ENCODE assay signal across 14 cellular contexts in genomic region chr2:7033136-7033960, GRCh38.
DNase-seq lines count a peak whose midpoint lies in the region; ATAC-seq lines count a peak whose summit lies in the region.
"Had no signal": no experiment of that assay in that cellular context is flagged by ENCODE, and none has a peak within 500 bp of the region (broad histone marks: within the 10 kb centered on the region; RNA-seq: fewer than 3 reads in every experiment).

No MANE protein-coding gene starts in this region.

- H3K4ac ChIP-seq in neuronal stem cell (ENCODE audit: low read length), result no peak overlapping the region

- H3K18ac ChIP-seq in neuronal stem cell (ENCODE audit: low read length), result no peak overlapping the region

- DNase-seq in CD4-positive, CD25-positive, alpha-beta regulatory T cell, result no peak
- peak; percentile 39 for DNase-seq in G401 (ENCODE audit: low spot score)
- DNase-seq in cortex of kidney (lab: John Stamatoyannopoulos, UW), result peak; percentile 13
- DNase-seq in neuronal stem cell (ENCODE audit: low spot score), result no peak
- DNase-seq in NCI-H510A (lab: John Stamatoyannopoulos, UW), result no peak
- no peak for DNase-seq in SIG-M5 treated with dmso at 0.1 percent for 504 hours (lab: John Stamatoyannopoulos, UW; ENCODE audit: unreplicated experiment)
- no peak for DNase-seq in DMS 273 treated with DMSO at 0.1 percent for 48 hours (lab: John Stamatoyannopoulos, UW)
- DNase-seq: MG63, NCI-H1105, NCI-H187 had no signal

- peaks cover 0 to 11% (median 2%) of the 10 kb centered on the region in 4 donors for H3K4me1 Mint-ChIP-seq in CD4-positive, CD25-positive, alpha-beta regulatory T cell
- H3K4me1 Mint-ChIP-seq: H9 had no signal

- H3K9me3 ChIP-seq in CD4-positive, CD25-positive, alpha-beta regulatory T cell (ENCODE audit: control insufficient read depth in 2 of 2, low read length in 2 of 2), result no peaks in the 10 kb centered on the region
- no peaks in the 10 kb centered on the region for H3K9me3 ChIP-seq in neuronal stem cell (replicated peaks in 1 of 2; ENCODE audit: control insufficient read depth in 2 of 2, insufficient read depth in 1 of 2, low read depth in 1 of 2, low read length in 2 of 2)
- H3K9me3 ChIP-seq: BE2C, MG63 had no signal

- peak overlapping the region in 2 of 3 donors; percentile 8 to 73 for H3K27ac Mint-ChIP-seq in CD4-positive, CD25-positive, alpha-beta regulatory T cell

- H3K4me3 Mint-ChIP-seq in CD4-positive, CD25-positive, alpha-beta regulatory T cell, result no peak overlapping the region
- H3K4me3 Mint-ChIP-seq: H9 had no signal

- H2BK15ac ChIP-seq in neuronal stem cell (ENCODE audit: low read length), result no peak overlapping the region

- H2BK120ac ChIP-seq in neuronal stem cell (ENCODE audit: low read depth, low read length), result no peak overlapping the region

- peaks cover 10% of the 10 kb centered on the region for H3K36me3 ChIP-seq in CD4-positive, CD25-positive, alpha-beta regulatory T cell (ENCODE audit: control insufficient read depth, insufficient read depth, low read length)
- peaks cover 31 to 96% of the 10 kb centered on the region in 2 donors for H3K36me3 ChIP-seq in neuronal stem cell (replicated peaks in 1 of 2; ENCODE audit: control insufficient read depth in 2 of 2, insufficient read depth in 2 of 2, low read length in 2 of 2)
- H3K36me3 ChIP-seq: MG63 had no signal

- peak overlapping the region; percentile 28 for H3K14ac ChIP-seq in neuronal stem cell (ENCODE audit: low read length)

- H3K27me3 Mint-ChIP-seq in CD4-positive, CD25-positive, alpha-beta regulatory T cell, result no peaks in the 10 kb centered on the region

- no peak for ATAC-seq in CD4-positive, CD25-positive, alpha-beta regulatory T cell (ENCODE audit: low read depth in 2 of 2)
- ATAC-seq in GM18867 (IDR thresholded peaks at IDR 0.05; ENCODE audit: unreplicated experiment), result no peak

- no peak overlapping the region for H4K91ac ChIP-seq in neuronal stem cell (ENCODE audit: low read depth, low read length, poor library complexity)

- H3K4me1 ChIP-seq in CD4-positive, CD25-positive, alpha-beta regulatory T cell (ENCODE audit: control insufficient read depth, insufficient read depth, low read length, poor library complexity, severe bottlenecking), result no peaks in the 10 kb centered on the region
- H3K4me1 ChIP-seq in neuronal stem cell (ENCODE audit: control insufficient read depth in 2 of 2, insufficient read depth in 1 of 2, low read depth in 1 of 2, low read length in 2 of 2), result no peaks in the 10 kb centered on the region

- H2BK12ac ChIP-seq in neuronal stem cell (ENCODE audit: low read length), result no peak overlapping the region

- H3K9me3 Mint-ChIP-seq in CD4-positive, CD25-positive, alpha-beta regulatory T cell, result no peaks in the 10 kb centered on the region
- H3K9me3 Mint-ChIP-seq: H9 had no signal

- no peaks in the 10 kb centered on the region for H3K79me1 ChIP-seq in neuronal stem cell (ENCODE audit: low read depth, low read length)

- H3K36me3 Mint-ChIP-seq in CD4-positive, CD25-positive, alpha-beta regulatory T cell, result peaks cover 43% of the 10 kb centered on the region

- no peak overlapping the region for H2BK5ac ChIP-seq in neuronal stem cell (ENCODE audit: low read length)

- no peak overlapping the region for H4K8ac ChIP-seq in neuronal stem cell (ENCODE audit: low read depth, low read length)

- H3K4me3 ChIP-seq in CD4-positive, CD25-positive, alpha-beta regulatory T cell (ENCODE audit: low read depth, low read length), result no peak overlapping the region
- H3K4me3 ChIP-seq in neuronal stem cell (ENCODE audit: low read length in 2 of 2), result no peak overlapping the region
- H3K4me3 ChIP-seq: MG63 had no signal

- in situ Hi-C loops in G401 (cut with HindIII; ENCODE audit: low sequenced_read_pairs), result no loop called here

- no peaks in the 10 kb centered on the region for H3K27me3 ChIP-seq in CD4-positive, CD25-positive, alpha-beta regulatory T cell (ENCODE audit: control insufficient read depth, insufficient read depth, low read length)
- no peaks in the 10 kb centered on the region for H3K27me3 ChIP-seq in neuronal stem cell (ENCODE audit: control insufficient read depth in 3 of 3, insufficient read depth in 3 of 3, low read depth in 1 of 3, low read length in 3 of 3)
- H3K27me3 ChIP-seq: BE2C, MG63 had no signal

- H3K4me2 ChIP-seq in neuronal stem cell (ENCODE audit: insufficient read depth, low read length, poor library complexity, severe bottlenecking), result no peak overlapping the region

- no peak overlapping the region for H3K27ac ChIP-seq in CD4-positive, CD25-positive, alpha-beta regulatory T cell (ENCODE audit: insufficient read depth, low read length, poor library complexity, severe bottlenecking)
- H3K27ac ChIP-seq in neuronal stem cell (replicated peaks; ENCODE audit: low read length), result no peak overlapping the region
- H3K27ac ChIP-seq: RWPE1 had no signal

- no CpG with 5 or more reads among the region's 20 CpGs for WGBS in neuronal stem cell (ENCODE audit: extremely low coverage in 2 of 2, insufficient read length in 2 of 2, insufficient replicate concordance in 1 of 2), 2 donors

- H2AK5ac ChIP-seq in neuronal stem cell (ENCODE audit: low read depth, low read length), result no peak overlapping the region

- H3K23ac ChIP-seq in neuronal stem cell (ENCODE audit: low read depth, low read length, poor library complexity), result no peak overlapping the region

- peak overlapping the region; percentile 51 for H3K9ac ChIP-seq in neuronal stem cell (ENCODE audit: low read depth, low read length, poor library complexity)

- H2AFZ ChIP-seq in neuronal stem cell (ENCODE audit: low read length), result no peak overlapping the region

Comparison
In these comparisons a context has a peak if more than half of its experiments do, and no peak if none do; other contexts are left out.
1. DNase-seq: peak in G401 (single experiment) and cortex of kidney (single experiment); none in CD4-positive, CD25-positive, alpha-beta regulatory T cell (0 of 3), neuronal stem cell (single experiment), NCI-H510A (single experiment), SIG-M5 treated with dmso at 0.1 percent for 504 hours (single experiment) and DMS 273 treated with DMSO at 0.1 percent for 48 hours (single experiment).